Comparison of ENCODE assay signal across 30 cellular contexts in the genomic region with DNA sequence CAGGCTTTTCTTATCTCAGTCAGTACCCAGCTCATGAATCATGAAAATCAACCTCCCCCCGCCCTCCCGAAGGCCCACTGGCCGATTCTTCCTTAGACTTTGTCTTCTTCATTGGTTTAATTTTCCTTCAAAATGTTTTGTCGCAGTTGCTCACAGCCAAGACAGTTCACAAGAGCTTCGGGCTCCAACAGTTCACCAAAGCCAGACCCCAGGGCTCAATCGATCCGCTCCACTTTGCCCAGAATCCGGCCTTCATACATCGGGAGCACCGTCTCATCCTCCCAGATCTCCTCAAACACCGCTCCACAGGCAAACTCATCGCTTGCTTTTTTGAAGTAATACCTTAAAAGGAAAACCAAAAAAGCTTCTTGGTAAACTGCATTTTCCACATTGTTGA. TPM values are rescaled to one million over a fixed set of nuclear protein-coding genes. Genes with fewer than 3 reads are reported as not detected.
DNase-seq lines count a peak whose midpoint lies in the region; ATAC-seq and TF ChIP-seq lines count a peak whose summit lies in the region.
"Had no signal": no experiment of that assay in that cellular context is flagged by ENCODE, and none has a peak within 500 bp of the region (broad histone marks: within the 10 kb centered on the region; RNA-seq: fewer than 3 reads in every experiment).

No MANE protein-coding gene starts in this region.

- H3K27ac Mint-ChIP-seq in activated T-cell treated with anti-CD3 and anti-CD28 coated beads, Interleukin-2, amount 50 U/mL, for 24 hours: peak overlapping the region; percentile 22
- no peak overlapping the region for H3K27ac Mint-ChIP-seq in activated T-cell treated with anti-CD3 and anti-CD28 coated beads, Interleukin-2, amount 50 U/mL, for 72 hours
- H3K27ac Mint-ChIP-seq in glutamatergic neuron (ENCODE audit: unreplicated experiment): peak overlapping the region; percentile 60
- H3K27ac Mint-ChIP-seq in progenitor cell of endocrine pancreas: peak overlapping the region; percentile 76
- no peak overlapping the region for H3K27ac Mint-ChIP-seq in activated T-helper 1 cell treated with anti-CD3 and anti-CD28 coated beads, Interleukin-12 subunit alpha, Interleukin-12 subunit beta, Interleukin-2, Interleukin-4 antibody, amounts not matched to agents 30 ng/mL and 10 ng/mL and 1 ng/mL, durations not matched to agents 14 hours and 24 hours and 36 hours
- H3K27ac Mint-ChIP-seq: activated CD4-positive, alpha-beta T cell treated with anti-CD3 and anti-CD28 coated beads for 36 hours; memory B cell had no signal

- H3K36me3 ChIP-seq in SJCRH30: peaks cover 10% of the 10 kb centered on the region; the same call in 1 of the 2 replicates
- H3K36me3 ChIP-seq: ovary had no signal

- TF ChIP-seq CTCF in glutamatergic neuron (IDR thresholded peaks at IDR 0.05; ENCODE audit: partially characterized antibody, unreplicated experiment) (no peak), progenitor cell of endocrine pancreas (IDR thresholded peaks at IDR 0.05; ENCODE audit: unreplicated experiment) (no peak)

- H3K9me3 ChIP-seq in SJCRH30 (replicated peaks): no peaks in the 10 kb centered on the region
- H3K9me3 ChIP-seq: heart right ventricle, ovary, right atrium auricular region, thoracic aorta had no signal

- peak; percentile 9 for DNase-seq in activated T-cell treated with anti-CD3 and anti-CD28 coated beads, Interleukin-2, amount 50 U/mL, for 24 hours
- no peak for DNase-seq in activated T-cell treated with anti-CD3 and anti-CD28 coated beads, Interleukin-2, amount 50 U/mL, for 72 hours
- DNase-seq in SJCRH30 (no peak), glutamatergic neuron (no peak), progenitor cell of endocrine pancreas (ENCODE audit: low spot score, unreplicated experiment) (no peak), NCI-H2227 (lab: John Stamatoyannopoulos, UW; ENCODE audit: unreplicated experiment) (no peak), globus pallidus (ENCODE audit: low spot score) (no peak)
- no peak for DNase-seq in activated T-helper 1 cell treated with anti-CD3 and anti-CD28 coated beads, Interleukin-12 subunit alpha, Interleukin-12 subunit beta, Interleukin-2, Interleukin-4 antibody, amounts not matched to agents 30 ng/mL and 10 ng/mL and 1 ng/mL, durations not matched to agents 14 hours and 24 hours and 36 hours (ENCODE audit: low spot score)
- DNase-seq: 8988T; activated CD4-positive, alpha-beta T cell treated with anti-CD3 and anti-CD28 coated beads for 36 hours; activated naive CD4-positive, alpha-beta T cell treated with anti-CD3 and anti-CD28 coated beads, Interleukin-2, amount 10 ng/mL, durations not matched to agents 7 days and 5 days; aorta; dorsolateral prefrontal cortex; GDM1; heart right ventricle; KBM-7; MM.1S; NCI-H1417 treated with DMSO at 0.1 percent for 48 hours; NCI-H2107; NCI-H446 treated with DMSO at 0.1 percent for 48 hours; OCI-M1; stimulated activated CD4-positive, alpha-beta T cell treated with anti-CD3 and anti-CD28 coated beads, Interleukin-4, amount 100 ng/mL, for 4 hours; stimulated activated naive CD4-positive, alpha-beta T cell treated with Interleukin-2 at 50 U/mL for 16 hours; SW 1271 had no signal

- no peaks in the 10 kb centered on the region for H3K9me3 Mint-ChIP-seq in activated T-cell treated with anti-CD3 and anti-CD28 coated beads, Interleukin-2, amount 50 U/mL, for 24 hours
- H3K9me3 Mint-ChIP-seq in activated T-cell treated with anti-CD3 and anti-CD28 coated beads, Interleukin-2, amount 50 U/mL, for 72 hours: no peaks in the 10 kb centered on the region
- peaks cover 8% of the 10 kb centered on the region for H3K9me3 Mint-ChIP-seq in glutamatergic neuron (ENCODE audit: unreplicated experiment)
- no peaks in the 10 kb centered on the region for H3K9me3 Mint-ChIP-seq in progenitor cell of endocrine pancreas (ENCODE audit: low read depth)
- no peaks in the 10 kb centered on the region for H3K9me3 Mint-ChIP-seq in activated T-helper 1 cell treated with anti-CD3 and anti-CD28 coated beads, Interleukin-12 subunit alpha, Interleukin-12 subunit beta, Interleukin-2, Interleukin-4 antibody, amounts not matched to agents 30 ng/mL and 10 ng/mL and 1 ng/mL, durations not matched to agents 14 hours and 24 hours and 36 hours
- H3K9me3 Mint-ChIP-seq: activated naive CD4-positive, alpha-beta T cell treated with anti-CD3 and anti-CD28 coated beads, Interleukin-2, amount 10 ng/mL, durations not matched to agents 7 days and 5 days; central memory CD8-positive, alpha-beta T cell; memory B cell had no signal

- ATAC-seq in activated T-cell treated with anti-CD3 and anti-CD28 coated beads, Interleukin-2, amount 50 U/mL, for 72 hours (replicated peaks in 1 of 2): no peak
- ATAC-seq: activated CD4-positive, alpha-beta T cell treated with anti-CD3 and anti-CD28 coated beads for 36 hours had no signal

- H3K27me3 Mint-ChIP-seq in activated T-cell treated with anti-CD3 and anti-CD28 coated beads, Interleukin-2, amount 50 U/mL, for 24 hours: no peaks in the 10 kb centered on the region
- H3K27me3 Mint-ChIP-seq in activated T-cell treated with anti-CD3 and anti-CD28 coated beads, Interleukin-2, amount 50 U/mL, for 72 hours (ENCODE audit: low read depth): no peaks in the 10 kb centered on the region
- H3K27me3 Mint-ChIP-seq in glutamatergic neuron (ENCODE audit: unreplicated experiment) (peaks cover 11% of the 10 kb centered on the region), progenitor cell of endocrine pancreas (no peaks in the 10 kb centered on the region)
- peaks cover 14% of the 10 kb centered on the region for H3K27me3 Mint-ChIP-seq in activated T-helper 1 cell treated with anti-CD3 and anti-CD28 coated beads, Interleukin-12 subunit alpha, Interleukin-12 subunit beta, Interleukin-2, Interleukin-4 antibody, amounts not matched to agents 30 ng/mL and 10 ng/mL and 1 ng/mL, durations not matched to agents 14 hours and 24 hours and 36 hours (ENCODE audit: insufficient read depth)
- H3K27me3 Mint-ChIP-seq: activated CD4-positive, alpha-beta T cell treated with anti-CD3 and anti-CD28 coated beads for 36 hours; central memory CD8-positive, alpha-beta T cell; memory B cell had no signal

- H3K4me1 ChIP-seq in SJCRH30: peaks cover 31% of the 10 kb centered on the region

- intact Hi-C loops in activated T-helper 1 cell treated with anti-CD3 and anti-CD28 coated beads, Interleukin-12 subunit alpha, Interleukin-12 subunit beta, Interleukin-2, Interleukin-4 antibody, amounts not matched to agents 30 ng/mL and 10 ng/mL and 1 ng/mL, durations not matched to agents 14 hours and 24 hours and 36 hours (cut with micrococcal nuclease): loop anchor here (10.0 kb wide), 1 partner anchor 265 kb away; no protein-coding TSS in a partner anchor

- no peak overlapping the region for H3K4me3 ChIP-seq in SJCRH30
- H3K4me3 ChIP-seq: dorsolateral prefrontal cortex, heart right ventricle, ovary, right atrium auricular region, thoracic aorta had no signal

- no peak overlapping the region for H3K4me3 Mint-ChIP-seq in activated T-cell treated with anti-CD3 and anti-CD28 coated beads, Interleukin-2, amount 50 U/mL, for 24 hours
- no peak overlapping the region for H3K4me3 Mint-ChIP-seq in activated T-cell treated with anti-CD3 and anti-CD28 coated beads, Interleukin-2, amount 50 U/mL, for 72 hours
- H3K4me3 Mint-ChIP-seq in glutamatergic neuron (ENCODE audit: unreplicated experiment): peak overlapping the region; percentile 52
- H3K4me3 Mint-ChIP-seq in progenitor cell of endocrine pancreas (ENCODE audit: low read depth): no peak overlapping the region
- no peak overlapping the region for H3K4me3 Mint-ChIP-seq in activated T-helper 1 cell treated with anti-CD3 and anti-CD28 coated beads, Interleukin-12 subunit alpha, Interleukin-12 subunit beta, Interleukin-2, Interleukin-4 antibody, amounts not matched to agents 30 ng/mL and 10 ng/mL and 1 ng/mL, durations not matched to agents 14 hours and 24 hours and 36 hours
- H3K4me3 Mint-ChIP-seq: activated CD4-positive, alpha-beta T cell treated with anti-CD3 and anti-CD28 coated beads for 36 hours; activated naive CD4-positive, alpha-beta T cell treated with anti-CD3 and anti-CD28 coated beads, Interleukin-2, amount 10 ng/mL, durations not matched to agents 7 days and 5 days; central memory CD8-positive, alpha-beta T cell; memory B cell had no signal

- H3K36me3 Mint-ChIP-seq in activated T-cell treated with anti-CD3 and anti-CD28 coated beads, Interleukin-2, amount 50 U/mL, for 24 hours (ENCODE audit: low read depth): peaks cover 47% of the 10 kb centered on the region
- H3K36me3 Mint-ChIP-seq in activated T-cell treated with anti-CD3 and anti-CD28 coated beads, Interleukin-2, amount 50 U/mL, for 72 hours (ENCODE audit: insufficient read depth in 2 of 2): no peaks in the 10 kb centered on the region
- no peaks in the 10 kb centered on the region for H3K36me3 Mint-ChIP-seq in glutamatergic neuron (ENCODE audit: unreplicated experiment)
- H3K36me3 Mint-ChIP-seq in progenitor cell of endocrine pancreas (ENCODE audit: insufficient read depth): peaks cover 17% of the 10 kb centered on the region
- H3K36me3 Mint-ChIP-seq in activated T-helper 1 cell treated with anti-CD3 and anti-CD28 coated beads, Interleukin-12 subunit alpha, Interleukin-12 subunit beta, Interleukin-2, Interleukin-4 antibody, amounts not matched to agents 30 ng/mL and 10 ng/mL and 1 ng/mL, durations not matched to agents 14 hours and 24 hours and 36 hours (ENCODE audit: low read depth): peaks cover 2% of the 10 kb centered on the region
- H3K36me3 Mint-ChIP-seq: memory B cell had no signal

- no peaks in the 10 kb centered on the region for H3K27me3 ChIP-seq in SJCRH30
- H3K27me3 ChIP-seq: dorsolateral prefrontal cortex, heart right ventricle, ovary, right atrium auricular region had no signal

- H3K4me1 Mint-ChIP-seq in activated T-cell treated with anti-CD3 and anti-CD28 coated beads, Interleukin-2, amount 50 U/mL, for 24 hours (ENCODE audit: low read depth): peaks cover 9% of the 10 kb centered on the region
- peaks cover 18% of the 10 kb centered on the region for H3K4me1 Mint-ChIP-seq in activated T-cell treated with anti-CD3 and anti-CD28 coated beads, Interleukin-2, amount 50 U/mL, for 72 hours (ENCODE audit: low read depth)
- peaks cover 35% of the 10 kb centered on the region for H3K4me1 Mint-ChIP-seq in glutamatergic neuron (ENCODE audit: low read depth, unreplicated experiment)
- H3K4me1 Mint-ChIP-seq in progenitor cell of endocrine pancreas (ENCODE audit: low read depth): peaks cover 27% of the 10 kb centered on the region
- H3K4me1 Mint-ChIP-seq in activated T-helper 1 cell treated with anti-CD3 and anti-CD28 coated beads, Interleukin-12 subunit alpha, Interleukin-12 subunit beta, Interleukin-2, Interleukin-4 antibody, amounts not matched to agents 30 ng/mL and 10 ng/mL and 1 ng/mL, durations not matched to agents 14 hours and 24 hours and 36 hours (ENCODE audit: low read depth): no peaks in the 10 kb centered on the region
- H3K4me1 Mint-ChIP-seq: memory B cell had no signal

- H3K27ac ChIP-seq in SJCRH30: peak overlapping the region; percentile 16
- H3K27ac ChIP-seq: epithelial cell of prostate had no signal

RNA-seq across cellular contexts. Expression of a gene that starts 31.7 kb away (rescaled TPM):
- 1 to 10 TPM; 5.9 to 6.9 TPM for total RNA-seq in activated T-cell treated with anti-CD3 and anti-CD28 coated beads, Interleukin-2, amount 50 U/mL, for 72 hours
- 6.5 and 8.5 TPM in 2 replicates for total RNA-seq in SJCRH30 (2014; rRNA removed; shearing (Covaris generic))
- 26.5 TPM for total RNA-seq in glutamatergic neuron (ENCODE audit: unreplicated experiment)
- 10.2 and 10.7 TPM in 2 replicates for total RNA-seq in progenitor cell of endocrine pancreas
- total RNA-seq in activated T-helper 1 cell treated with anti-CD3 and anti-CD28 coated beads, Interleukin-12 subunit alpha, Interleukin-12 subunit beta, Interleukin-2, Interleukin-4 antibody, amounts not matched to agents 30 ng/mL and 10 ng/mL and 1 ng/mL, durations not matched to agents 14 hours and 24 hours and 36 hours: 4.9 and 5.6 TPM in 2 replicates

Comparison
In these comparisons a context has a peak if more than half of its experiments do, and no peak if none do; other contexts are left out.
1. H3K27ac Mint-ChIP-seq: peak in activated T-cell treated with anti-CD3 and anti-CD28 coated beads, Interleukin-2, amount 50 U/mL, for 24 hours (single experiment), glutamatergic neuron (single experiment) and progenitor cell of endocrine pancreas (single experiment); none in activated T-cell treated with anti-CD3 and anti-CD28 coated beads, Interleukin-2, amount 50 U/mL, for 72 hours (single experiment) and activated T-helper 1 cell treated with anti-CD3 and anti-CD28 coated beads, Interleukin-12 subunit alpha, Interleukin-12 subunit beta, Interleukin-2, Interleukin-4 antibody, amounts not matched to agents 30 ng/mL and 10 ng/mL and 1 ng/mL, durations not matched to agents 14 hours and 24 hours and 36 hours (single experiment).